In genomic region chr5:1118738-1119137, GRCh38 we compare ENCODE assay signal across 1 cellular context.
TF ChIP-seq lines count a peak whose summit lies in the region.

No MANE protein-coding gene starts in this region.

TF ChIP-seq in HEK293, 187 proteins besides CTCF, POLR2A, EP300 and RAD21 (continued from another document and continues in another):
- no peak for TF ChIP-seq REPIN1 (tag by site-specific recombination; IDR thresholded peaks at IDR 0.05; ENCODE audit: low read depth)
- no peak for TF ChIP-seq WT1 (tag by site-specific recombination; IDR thresholded peaks at IDR 0.05)
- TF ChIP-seq ZNF530 (tag by site-specific recombination; IDR thresholded peaks at IDR 0.05; ENCODE audit: low read depth) = no peak
- peak; percentile 84 for TF ChIP-seq ZNF600 (tag by site-specific recombination; IDR thresholded peaks at IDR 0.05)
- no peak for TF ChIP-seq ZNF335 (tag by site-specific recombination; conservative IDR thresholded peaks at IDR 0.05)
- TF ChIP-seq, protein P1, sequence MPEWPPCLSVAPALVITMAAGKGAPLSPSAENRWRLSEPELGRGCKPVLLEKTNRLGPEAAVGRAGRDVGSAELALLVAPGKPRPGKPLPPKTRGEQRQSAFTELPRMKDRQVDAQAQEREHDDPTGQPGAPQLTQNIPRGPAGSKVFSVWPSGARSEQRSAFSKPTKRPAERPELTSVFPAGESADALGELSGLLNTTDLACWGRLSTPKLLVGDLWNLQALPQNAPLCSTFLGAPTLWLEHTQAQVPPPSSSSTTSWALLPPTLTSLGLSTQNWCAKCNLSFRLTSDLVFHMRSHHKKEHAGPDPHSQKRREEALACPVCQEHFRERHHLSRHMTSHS (tag by site-specific recombination; IDR thresholded peaks at IDR 0.05) = no peak
- no peak for TF ChIP-seq ZNF274 (IDR thresholded peaks at IDR 0.05; ENCODE audit: low read length)
- no peak for TF ChIP-seq ZNF274 (tag by site-specific recombination; IDR thresholded peaks at IDR 0.05; ENCODE audit: borderline replicate concordance)
- no peak for TF ChIP-seq ZSCAN4 (tag by site-specific recombination; IDR thresholded peaks at IDR 0.05)
- no peak for TF ChIP-seq HIC1 (tag by site-specific recombination; IDR thresholded peaks at IDR 0.05)
- TF ChIP-seq ZNF423 (tag by site-specific recombination; IDR thresholded peaks at IDR 0.05) = peak; percentile 91
- no peak for TF ChIP-seq ZNF521 (tag by site-specific recombination; IDR thresholded peaks at IDR 0.05)
- TF ChIP-seq RBAK (tag by site-specific recombination; IDR thresholded peaks at IDR 0.05) = 0 out of 2 replicates have a peak, but pooled peaks have one; percentile 2
- no peak for TF ChIP-seq ZNF837 (tag by site-specific recombination; IDR thresholded peaks at IDR 0.05)
- no peak for TF ChIP-seq ZNF324 (tag by site-specific recombination; IDR thresholded peaks at IDR 0.05)
- no peak for TF ChIP-seq BCL11B (tag by site-specific recombination; IDR thresholded peaks at IDR 0.05; ENCODE audit: low read depth)
- TF ChIP-seq ZNF654 (tag by site-specific recombination; IDR thresholded peaks at IDR 0.05; ENCODE audit: low read depth) = no peak
- no peak for TF ChIP-seq ZNF239 (tag by site-specific recombination; IDR thresholded peaks at IDR 0.05)
- no peak for TF ChIP-seq ZFP3 (tag by site-specific recombination; IDR thresholded peaks at IDR 0.05; ENCODE audit: low read depth)
- TF ChIP-seq ZNF518A (tag by site-specific recombination; conservative IDR thresholded peaks at IDR 0.05; ENCODE audit: low read depth) = no peak
- TF ChIP-seq, protein P2, sequence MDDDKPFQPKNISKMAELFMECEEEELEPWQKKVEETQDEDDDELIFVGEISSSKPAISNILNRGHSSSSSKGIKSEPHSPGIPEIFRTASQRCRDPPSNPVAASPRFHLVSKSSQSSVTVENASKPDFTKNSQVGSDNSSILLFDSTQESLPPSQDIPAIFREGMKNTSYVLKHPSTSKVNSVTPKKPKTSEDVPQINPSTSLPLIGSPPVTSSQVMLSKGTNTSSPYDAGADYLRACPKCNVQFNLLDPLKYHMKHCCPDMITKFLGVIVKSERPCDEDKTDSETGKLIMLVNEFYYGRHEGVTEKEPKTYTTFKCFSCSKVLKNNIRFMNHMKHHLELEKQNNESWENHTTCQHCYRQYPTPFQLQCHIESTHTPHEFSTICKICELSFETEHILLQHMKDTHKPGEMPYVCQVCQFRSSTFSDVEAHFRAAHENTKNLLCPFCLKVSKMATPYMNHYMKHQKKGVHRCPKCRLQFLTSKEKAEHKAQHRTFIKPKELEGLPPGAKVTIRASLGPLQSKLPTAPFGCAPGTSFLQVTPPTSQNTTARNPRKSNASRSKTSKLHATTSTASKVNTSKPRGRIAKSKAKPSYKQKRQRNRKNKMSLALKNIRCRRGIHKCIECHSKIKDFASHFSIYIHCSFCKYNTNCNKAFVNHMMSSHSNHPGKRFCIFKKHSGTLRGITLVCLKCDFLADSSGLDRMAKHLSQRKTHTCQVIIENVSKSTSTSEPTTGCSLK (tag by site-specific recombination; IDR thresholded peaks at IDR 0.05) = no peak
- no peak for TF ChIP-seq ZNF76 (tag by site-specific recombination; IDR thresholded peaks at IDR 0.05; ENCODE audit: borderline replicate concordance, low read depth)
- no peak for TF ChIP-seq ZNF140 (tag by site-specific recombination; IDR thresholded peaks at IDR 0.05)
- TF ChIP-seq ZNF549 (tag by site-specific recombination; IDR thresholded peaks at IDR 0.05) = no peak
- TF ChIP-seq ZNF624 (tag by site-specific recombination; IDR thresholded peaks at IDR 0.05) = no peak
- TF ChIP-seq ZNF768 (tag by site-specific recombination; IDR thresholded peaks at IDR 0.05) = no peak
- no peak for TF ChIP-seq TRIM28 (IDR thresholded peaks at IDR 0.05; ENCODE audit: borderline replicate concordance, low read length)
- TF ChIP-seq ZNF555 (tag by site-specific recombination; conservative IDR thresholded peaks at IDR 0.05) = no peak
- TF ChIP-seq ZBTB11 (tag by site-specific recombination; conservative IDR thresholded peaks at IDR 0.05; ENCODE audit: low read depth) = no peak
- TF ChIP-seq ZNF623 (tag by site-specific recombination; IDR thresholded peaks at IDR 0.05) = no peak
- TF ChIP-seq ZNF792 (tag by site-specific recombination; IDR thresholded peaks at IDR 0.05) = no peak
- TF ChIP-seq, protein P3, sequence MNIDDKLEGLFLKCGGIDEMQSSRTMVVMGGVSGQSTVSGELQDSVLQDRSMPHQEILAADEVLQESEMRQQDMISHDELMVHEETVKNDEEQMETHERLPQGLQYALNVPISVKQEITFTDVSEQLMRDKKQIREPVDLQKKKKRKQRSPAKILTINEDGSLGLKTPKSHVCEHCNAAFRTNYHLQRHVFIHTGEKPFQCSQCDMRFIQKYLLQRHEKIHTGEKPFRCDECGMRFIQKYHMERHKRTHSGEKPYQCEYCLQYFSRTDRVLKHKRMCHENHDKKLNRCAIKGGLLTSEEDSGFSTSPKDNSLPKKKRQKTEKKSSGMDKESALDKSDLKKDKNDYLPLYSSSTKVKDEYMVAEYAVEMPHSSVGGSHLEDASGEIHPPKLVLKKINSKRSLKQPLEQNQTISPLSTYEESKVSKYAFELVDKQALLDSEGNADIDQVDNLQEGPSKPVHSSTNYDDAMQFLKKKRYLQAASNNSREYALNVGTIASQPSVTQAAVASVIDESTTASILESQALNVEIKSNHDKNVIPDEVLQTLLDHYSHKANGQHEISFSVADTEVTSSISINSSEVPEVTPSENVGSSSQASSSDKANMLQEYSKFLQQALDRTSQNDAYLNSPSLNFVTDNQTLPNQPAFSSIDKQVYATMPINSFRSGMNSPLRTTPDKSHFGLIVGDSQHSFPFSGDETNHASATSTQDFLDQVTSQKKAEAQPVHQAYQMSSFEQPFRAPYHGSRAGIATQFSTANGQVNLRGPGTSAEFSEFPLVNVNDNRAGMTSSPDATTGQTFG (tag by site-specific recombination; IDR thresholded peaks at IDR 0.05; ENCODE audit: borderline replicate concordance) = no peak
- no peak for TF ChIP-seq ZNF692 (tag by site-specific recombination; IDR thresholded peaks at IDR 0.05)
- no peak for TF ChIP-seq KLF8 (tag by site-specific recombination; IDR thresholded peaks at IDR 0.05)
- TF ChIP-seq ZBTB20 (tag by site-specific recombination; IDR thresholded peaks at IDR 0.05) = no peak
- TF ChIP-seq GLIS1 (tag by site-specific recombination; IDR thresholded peaks at IDR 0.05) = peak; percentile 97
- TF ChIP-seq ZNF280D (tag by site-specific recombination; IDR thresholded peaks at IDR 0.05) = no peak
- no peak for TF ChIP-seq ZNF664 (tag by site-specific recombination; IDR thresholded peaks at IDR 0.05)
